11 cellular contexts compared by ENCODE assay signal in genomic region chr6:15421945-15422733, GRCh38.
DNase-seq lines count a peak whose midpoint lies in the region; ATAC-seq, FAIRE-seq and TF ChIP-seq lines count a peak whose summit lies in the region.
"Had no signal": no experiment of that assay in that cellular context is flagged by ENCODE, and none has a peak within 500 bp of the region (broad histone marks: within the 10 kb centered on the region; RNA-seq: fewer than 3 reads in every experiment).

No MANE protein-coding gene starts in this region.

- no peak for TF ChIP-seq POLR2A in HepG2 (IDR thresholded peaks at IDR 0.05; ENCODE audit: insufficient read depth in 1 of 2, low read depth in 2 of 2, low read length in 2 of 2)
- no peak for TF ChIP-seq POLR2A in right lobe of liver (IDR thresholded peaks at IDR 0.05)

- no peak for FAIRE-seq in HepG2 (lab: Jason Lieb, UNC)

- ATAC-seq in HepG2: no peak
- ATAC-seq in right lobe of liver: no peak
- ATAC-seq in HG03108 (IDR thresholded peaks at IDR 0.05; ENCODE audit: unreplicated experiment): peak; percentile 46
- peak; percentile 86 for ATAC-seq in effector memory CD8-positive, alpha-beta T cell (replicated peaks)
- no peak for ATAC-seq in GM19035 (IDR thresholded peaks at IDR 0.05; ENCODE audit: unreplicated experiment)

- DNase-seq in HepG2 (ENCODE audit: low spot score): no peak
- DNase-seq in right lobe of liver: no peak
- peak in 1 of 3 experiments; percentile 19 for DNase-seq in effector memory CD8-positive, alpha-beta T cell
- DNase-seq in NCI-H82 (lab: John Stamatoyannopoulos, UW): no peak
- DNase-seq in iPS-NIHi7 (ENCODE audit: extremely low spot score): no peak
- DNase-seq: AML-193; NCI-H1105; stimulated activated naive CD4-positive, alpha-beta T cell treated with Interleukin-2 at 50 U/mL for 16 hours had no signal

- H4K20me1 ChIP-seq in HepG2 (ENCODE audit: insufficient read depth, low read length): no peaks in the 10 kb centered on the region

- intact Hi-C loops in HepG2 (cut with micrococcal nuclease; ENCODE audit: unreplicated experiment) (no loop called here), right lobe of liver (cut with DNase I) (no loop called here)

- H3K4me1 ChIP-seq in HepG2 (ENCODE audit: insufficient read depth, low read length) (peaks cover 7% of the 10 kb centered on the region; the same call in 1 of the 2 replicates), right lobe of liver (no peaks in the 10 kb centered on the region)

- H3K36me3 ChIP-seq in HepG2 (replicated peaks in 1 of 2; ENCODE audit: control insufficient read depth in 1 of 2, insufficient read depth in 2 of 2, low read length in 2 of 2): peaks cover 0 to 5% of the 10 kb centered on the region in 2 experiments; a peak in 1 of 5 replicates
- no peaks in the 10 kb centered on the region for H3K36me3 ChIP-seq in right lobe of liver

- H3K9me3 ChIP-seq in HepG2 (ENCODE audit: low read length) (peaks cover 25% of the 10 kb centered on the region), right lobe of liver (peaks cover 0 to 11% (median 0%) of the 10 kb centered on the region in 4 donors)

- CTCF ChIA-PET in HepG2 (lab: Yijun Ruan, JAX; ENCODE audit: low intra/inter-chr PET ratio, low total read pairs): no interaction called here

- H3K27ac ChIP-seq in HepG2 (ENCODE audit: extremely low read length, insufficient read depth, low read length): no peak overlapping the region
- H3K27ac ChIP-seq in right lobe of liver: no peak overlapping the region
- H3K27ac ChIP-seq in temporal lobe (ENCODE audit: low read depth, low read length): peak overlapping the region; percentile 4

- H3K79me2 ChIP-seq in HepG2 (ENCODE audit: insufficient read depth, low read length): peaks cover 4% of the 10 kb centered on the region

- TF ChIP-seq EP300 in HepG2 (IDR thresholded peaks at IDR 0.05; ENCODE audit: low read depth in 2 of 2, low read length in 2 of 2) (no peak), HepG2 (CRISPR knock-in tag; IDR thresholded peaks at IDR 0.05; ENCODE audit: borderline replicate concordance) (no peak)

- H3K9me3 Mint-ChIP-seq in effector memory CD8-positive, alpha-beta T cell: peaks cover 0 to 1% of the 10 kb centered on the region in 2 donors

- in situ Hi-C loops in HepG2 (cut with HindIII; ENCODE audit: extremely low pct_ligation_motif_present, low pct_unique_long_range_greater_than_20kb): no loop called here

- H2AFZ ChIP-seq in HepG2 (ENCODE audit: low read length): no peak overlapping the region

- TF ChIP-seq CTCF in HepG2 (CRISPR knock-in tag; IDR thresholded peaks at IDR 0.05) (no peak), right lobe of liver (IDR thresholded peaks at IDR 0.05) (no peak)

- peaks cover 35 to 41% of the 10 kb centered on the region in 2 donors for H3K4me1 Mint-ChIP-seq in effector memory CD8-positive, alpha-beta T cell (ENCODE audit: low read depth in 2 of 2)

- H3K27me3 Mint-ChIP-seq in effector memory CD8-positive, alpha-beta T cell: no peaks in the 10 kb centered on the region

- no peaks in the 10 kb centered on the region for H3K27me3 ChIP-seq in HepG2 (ENCODE audit: control insufficient read depth in 1 of 2, insufficient read depth in 2 of 2, low read length in 2 of 2)
- H3K27me3 ChIP-seq in right lobe of liver: no peaks in the 10 kb centered on the region

- H3K27ac Mint-ChIP-seq in effector memory CD8-positive, alpha-beta T cell: peak overlapping the region; percentile 23 to 85

- H3K9ac ChIP-seq in HepG2 (ENCODE audit: insufficient read depth, low read depth, low read length): no peak overlapping the region

- POLR2A ChIA-PET in HepG2 (lab: Yijun Ruan, JAX): interaction anchor here (1.6 kb wide), 1 partner anchor 10 kb away, joined by 4 read pairs; no protein-coding TSS in a partner anchor

- H3K4me2 ChIP-seq in HepG2 (ENCODE audit: low read depth, low read length): no peak overlapping the region

- no TSS peak for BruUV-seq in HepG2 (replicated peaks; lab: Mats Ljungman, UMichigan)

- H3K4me3 Mint-ChIP-seq in effector memory CD8-positive, alpha-beta T cell: peak overlapping the region; percentile 52 to 56

- 94% methylated on average over 10 of the region's 10 CpGs for WGBS in HepG2 (ENCODE audit: low lambda C conversion rate)
- 86% methylated on average over 8 of the region's 10 CpGs for WGBS in right lobe of liver (ENCODE audit: insufficient coverage, low coverage, low lambda C conversion rate, missing lambda C conversion rate)

- H3K4me3 ChIP-seq in HepG2 (replicated peaks in 1 of 3; ENCODE audit: insufficient read depth in 1 of 3, low read depth in 2 of 3, low read length in 3 of 3) (no peak overlapping the region), right lobe of liver (no peak overlapping the region)

- peaks cover 8% of the 10 kb centered on the region for H3K36me3 Mint-ChIP-seq in effector memory CD8-positive, alpha-beta T cell (ENCODE audit: insufficient read depth)

- no peak for TF ChIP-seq RAD21 in HepG2 (CRISPR knock-in tag; IDR thresholded peaks at IDR 0.05)

TF ChIP-seq in HepG2, 621 proteins besides CTCF, POLR2A, EP300 and RAD21:
- TF ChIP-seq ZNF781 (CRISPR knock-in tag; IDR thresholded peaks at IDR 0.05; ENCODE audit: borderline replicate concordance, not compliant biosample characterization) (no peak), RBM22 (optimal IDR thresholded peaks at IDR 0.05; ENCODE audit: low read length) (peak; percentile 11)

Comparison
In these comparisons a context has a peak if more than half of its experiments do, and no peak if none do; other contexts are left out.
1. ATAC-seq: peak in HG03108 (single experiment) and effector memory CD8-positive, alpha-beta T cell (single experiment); none in HepG2 (single experiment), right lobe of liver (0 of 4) and GM19035 (single experiment).